ENCODE assay signal across 21 cellular contexts in genomic region chr1:29805896-29806160, GRCh38.
"Had no signal": no experiment of that assay in that cellular context is flagged by ENCODE, and none has a peak within 500 bp of the region (broad histone marks: within the 10 kb centered on the region; RNA-seq: fewer than 3 reads in every experiment).

No MANE protein-coding gene starts in this region.

- H3K4me1 Mint-ChIP-seq: central memory CD8-positive, alpha-beta T cell; stimulated activated naive B cell treated with anti-CD40 and anti-IgM and Interleukin-4, amounts not matched to agents 10 μg/mL and 1 μg/mL and 100 μg/mL, for 72 hours; stimulated activated naive CD8-positive, alpha-beta T cell treated with anti-CD3 and anti-CD28 coated beads, Interleukin-15, amount 100 ng/mL, for 72 hours had no signal

- H3K4me1 ChIP-seq: transverse colon had no signal

- H3K36me3 ChIP-seq: heart left ventricle, neutrophil, sigmoid colon, thoracic aorta, transverse colon had no signal

- ATAC-seq: heart left ventricle; left lobe of liver; stimulated activated naive B cell treated with anti-CD40 and anti-IgM and Interleukin-4, amounts not matched to agents 10 μg/mL and 1 μg/mL and 100 μg/mL, for 72 hours; stimulated activated naive CD8-positive, alpha-beta T cell treated with anti-CD3 and anti-CD28 coated beads, Interleukin-15, amount 100 ng/mL, for 72 hours had no signal

- H3K36me3 Mint-ChIP-seq: stimulated activated naive B cell treated with anti-CD40 and anti-IgM and Interleukin-4, amounts not matched to agents 10 μg/mL and 1 μg/mL and 100 μg/mL, for 72 hours had no signal

- H3K4me3 Mint-ChIP-seq: central memory CD8-positive, alpha-beta T cell; endodermal cell; nephron; stimulated activated naive B cell treated with anti-CD40 and anti-IgM and Interleukin-4, amounts not matched to agents 10 μg/mL and 1 μg/mL and 100 μg/mL, for 72 hours; stimulated activated naive CD8-positive, alpha-beta T cell treated with anti-CD3 and anti-CD28 coated beads, Interleukin-15, amount 100 ng/mL, for 72 hours had no signal

- H3K27ac Mint-ChIP-seq: endodermal cell; nephron; stimulated activated naive B cell treated with anti-CD40 and anti-IgM and Interleukin-4, amounts not matched to agents 10 μg/mL and 1 μg/mL and 100 μg/mL, for 72 hours; stimulated activated naive CD8-positive, alpha-beta T cell treated with anti-CD3 and anti-CD28 coated beads, Interleukin-15, amount 100 ng/mL, for 72 hours had no signal

- H3K27ac ChIP-seq: heart left ventricle, neutrophil, sigmoid colon, skin epidermis, thoracic aorta, transverse colon had no signal

- H3K9me3 ChIP-seq: heart left ventricle, neutrophil, sigmoid colon, thoracic aorta, transverse colon had no signal

- H3K9me3 Mint-ChIP-seq: central memory CD8-positive, alpha-beta T cell; endodermal cell; nephron; stimulated activated naive B cell treated with anti-CD40 and anti-IgM and Interleukin-4, amounts not matched to agents 10 μg/mL and 1 μg/mL and 100 μg/mL, for 72 hours; stimulated activated naive CD8-positive, alpha-beta T cell treated with anti-CD3 and anti-CD28 coated beads, Interleukin-15, amount 100 ng/mL, for 72 hours had no signal

- DNase-seq: dermis blood vessel endothelial cell; effector CD4-positive, alpha-beta T cell; erythroblast; foreskin melanocyte; heart left ventricle; hypothalamus; mammary epithelial cell; sigmoid colon; stimulated activated CD4-positive, alpha-beta T cell treated with anti-CD3 and anti-CD28 coated beads, Interleukin-2, amount 100 ng/mL, for 24 hours; stimulated activated CD4-positive, alpha-beta T cell treated with anti-CD3 and anti-CD28 coated beads, Interleukin-4, amount 100 ng/mL, for 4 hours; stimulated activated naive B cell treated with anti-CD40 and anti-IgM and Interleukin-4, amounts not matched to agents 10 μg/mL and 1 μg/mL and 100 μg/mL, for 72 hours; stimulated activated naive CD8-positive, alpha-beta T cell treated with anti-CD3 and anti-CD28 coated beads, Interleukin-15, amount 100 ng/mL, for 72 hours; substantia nigra; transverse colon had no signal

- H3K4me3 ChIP-seq: heart left ventricle, sigmoid colon, skin epidermis, thoracic aorta, transverse colon had no signal
